In the genomic region with DNA sequence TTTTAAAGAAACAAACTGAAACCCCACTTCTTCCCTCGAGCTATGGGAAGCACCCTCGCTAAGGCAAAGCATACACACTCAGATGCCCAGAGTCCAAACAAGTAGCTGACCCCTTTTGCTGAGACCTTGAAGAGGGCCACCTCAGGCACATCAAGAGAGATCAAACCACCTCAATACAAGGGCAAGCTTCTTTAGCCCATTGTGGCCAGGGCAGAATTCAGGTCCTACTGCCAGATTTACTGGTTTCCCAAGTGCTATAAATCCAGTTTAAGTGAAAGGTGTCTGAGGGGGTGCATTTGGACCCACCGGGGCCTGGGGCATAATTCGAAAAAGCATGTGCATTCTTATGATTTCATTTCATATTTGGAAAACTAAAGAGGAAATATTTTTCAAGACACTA, we compare ENCODE assay signal across 1 cellular context.
TF ChIP-seq lines count a peak whose summit lies in the region.

No MANE protein-coding gene starts in this region.

TF ChIP-seq in IMR-90, 13 proteins besides CTCF, POLR2A, EP300 and RAD21 (continued from another document):
- TF ChIP-seq, protein P1, sequence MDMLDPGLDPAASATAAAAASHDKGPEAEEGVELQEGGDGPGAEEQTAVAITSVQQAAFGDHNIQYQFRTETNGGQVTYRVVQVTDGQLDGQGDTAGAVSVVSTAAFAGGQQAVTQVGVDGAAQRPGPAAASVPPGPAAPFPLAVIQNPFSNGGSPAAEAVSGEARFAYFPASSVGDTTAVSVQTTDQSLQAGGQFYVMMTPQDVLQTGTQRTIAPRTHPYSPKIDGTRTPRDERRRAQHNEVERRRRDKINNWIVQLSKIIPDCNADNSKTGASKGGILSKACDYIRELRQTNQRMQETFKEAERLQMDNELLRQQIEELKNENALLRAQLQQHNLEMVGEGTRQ (IDR thresholded peaks at IDR 0.05; ENCODE audit: low read depth, low read length) = no peak
- TF ChIP-seq RCOR1 (IDR thresholded peaks at IDR 0.05; ENCODE audit: insufficient replicate concordance, low read length) (no peak), MAFK (IDR thresholded peaks at IDR 0.05; ENCODE audit: low read depth, low read length) (no peak), MXI1 (IDR thresholded peaks at IDR 0.05; ENCODE audit: borderline replicate concordance, low read depth, low read length) (no peak), NFE2L2 (IDR thresholded peaks at IDR 0.05; ENCODE audit: low read depth, low read length) (no peak)
TF ChIP-seq in IMR-90: peak in this region for 0.
